In the genomic region with DNA sequence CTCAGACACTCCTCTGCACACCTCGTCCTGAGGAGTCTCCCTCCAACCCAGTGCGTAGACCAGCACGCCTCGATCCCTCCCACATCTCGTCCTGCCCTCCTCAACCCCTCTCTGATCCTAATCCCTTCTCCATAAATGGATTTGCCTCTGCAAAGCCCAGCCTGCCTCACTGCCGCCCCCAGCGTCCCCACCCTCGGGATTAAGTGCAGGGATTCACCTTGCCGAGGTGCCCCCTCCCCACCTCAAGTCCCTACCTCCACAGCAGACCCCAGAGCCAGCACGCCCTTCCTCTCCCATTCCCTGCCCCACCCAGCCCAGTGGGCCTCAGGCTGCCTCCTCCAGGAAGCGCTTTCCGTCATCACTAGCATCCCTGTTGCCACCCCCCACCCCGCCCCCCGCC, we compare ENCODE assay signal across 7 cellular contexts. TPM values are rescaled to one million over a fixed set of nuclear protein-coding genes. Genes with fewer than 3 reads are reported as not detected.
DNase-seq lines count a peak whose midpoint lies in the region; ATAC-seq lines count a peak whose summit lies in the region.
"Had no signal": no experiment of that assay in that cellular context is flagged by ENCODE, and none has a peak within 500 bp of the region (broad histone marks: within the 10 kb centered on the region; RNA-seq: fewer than 3 reads in every experiment).

No MANE protein-coding gene starts in this region.

- H3K27ac Mint-ChIP-seq in activated T-cell treated with anti-CD3 and anti-CD28 coated beads, Interleukin-2, amount 50 U/mL, for 72 hours: no peak overlapping the region

- no peaks in the 10 kb centered on the region for H3K27me3 Mint-ChIP-seq in activated T-cell treated with anti-CD3 and anti-CD28 coated beads, Interleukin-2, amount 50 U/mL, for 72 hours (ENCODE audit: low read depth)

- ATAC-seq in activated T-cell treated with anti-CD3 and anti-CD28 coated beads, Interleukin-2, amount 50 U/mL, for 72 hours (replicated peaks in 1 of 2): no peak
- ATAC-seq in esophagus mucosa: no peak
- ATAC-seq: right cardiac atrium had no signal

- peak overlapping the region; percentile 40 to 99 for H3K4me3 Mint-ChIP-seq in activated T-cell treated with anti-CD3 and anti-CD28 coated beads, Interleukin-2, amount 50 U/mL, for 72 hours

- peaks cover 0 to 1% of the 10 kb centered on the region in 2 donors for H3K36me3 Mint-ChIP-seq in activated T-cell treated with anti-CD3 and anti-CD28 coated beads, Interleukin-2, amount 50 U/mL, for 72 hours (ENCODE audit: insufficient read depth in 2 of 2)

- DNase-seq in activated T-cell treated with anti-CD3 and anti-CD28 coated beads, Interleukin-2, amount 50 U/mL, for 72 hours: no peak
- DNase-seq in activated T-cell treated with anti-CD3 and anti-CD28 coated beads, Interleukin-2, amount 50 U/mL, for 1 hour: no peak
- DNase-seq in ecto neural progenitor cell (ENCODE audit: low spot score) (peak; percentile 70), T-helper 9 cell (no peak)

- no peaks in the 10 kb centered on the region for H3K9me3 Mint-ChIP-seq in activated T-cell treated with anti-CD3 and anti-CD28 coated beads, Interleukin-2, amount 50 U/mL, for 72 hours

- H3K4me1 Mint-ChIP-seq in activated T-cell treated with anti-CD3 and anti-CD28 coated beads, Interleukin-2, amount 50 U/mL, for 72 hours (ENCODE audit: low read depth): peaks cover 54% of the 10 kb centered on the region

- peak overlapping the region; percentile 61 for H3K27ac ChIP-seq in temporal lobe (ENCODE audit: low read depth, low read length)

RNA-seq across cellular contexts. Expression of gene KLF16, which starts 4.1 kb away (rescaled TPM):
- 10 to 100 TPM; 26.4 to 27.5 TPM for total RNA-seq in activated T-cell treated with anti-CD3 and anti-CD28 coated beads, Interleukin-2, amount 50 U/mL, for 72 hours
- total RNA-seq in temporal lobe (3.4 TPM), esophagus mucosa (23.4 TPM)

RNA-seq across cellular contexts. Expression of gene REXO1, which starts 11.0 kb away (rescaled TPM):
- total RNA-seq in activated T-cell treated with anti-CD3 and anti-CD28 coated beads, Interleukin-2, amount 50 U/mL, for 72 hours: 10 to 100 TPM; 41.4 to 46.5 TPM
- total RNA-seq in temporal lobe (9.6 TPM), esophagus mucosa (16.9 TPM)

RNA-seq across cellular contexts. Expression of gene ABHD17A, which starts 26.0 kb away (rescaled TPM):
- total RNA-seq in activated T-cell treated with anti-CD3 and anti-CD28 coated beads, Interleukin-2, amount 50 U/mL, for 72 hours: 10 to 100 TPM; 84.2 to 92.1 TPM
- total RNA-seq in temporal lobe (22.6 TPM), esophagus mucosa (50.9 TPM)

RNA-seq across cellular contexts. Expression of gene ADAT3, which starts 45.9 kb away (rescaled TPM):
- 1 to 10 TPM; 4.2 to 4.5 TPM for total RNA-seq in activated T-cell treated with anti-CD3 and anti-CD28 coated beads, Interleukin-2, amount 50 U/mL, for 72 hours
- total RNA-seq in temporal lobe: 0.74 TPM
- 5.5 TPM for total RNA-seq in esophagus mucosa

RNA-seq across cellular contexts. Expression of gene SCAMP4, which starts 45.9 kb away (rescaled TPM):
- 10 to 100 TPM; 36.5 to 42.6 TPM for total RNA-seq in activated T-cell treated with anti-CD3 and anti-CD28 coated beads, Interleukin-2, amount 50 U/mL, for 72 hours
- total RNA-seq in temporal lobe (22.1 TPM), esophagus mucosa (45.6 TPM)
